8 cellular contexts compared by ENCODE assay signal in the genomic region with DNA sequence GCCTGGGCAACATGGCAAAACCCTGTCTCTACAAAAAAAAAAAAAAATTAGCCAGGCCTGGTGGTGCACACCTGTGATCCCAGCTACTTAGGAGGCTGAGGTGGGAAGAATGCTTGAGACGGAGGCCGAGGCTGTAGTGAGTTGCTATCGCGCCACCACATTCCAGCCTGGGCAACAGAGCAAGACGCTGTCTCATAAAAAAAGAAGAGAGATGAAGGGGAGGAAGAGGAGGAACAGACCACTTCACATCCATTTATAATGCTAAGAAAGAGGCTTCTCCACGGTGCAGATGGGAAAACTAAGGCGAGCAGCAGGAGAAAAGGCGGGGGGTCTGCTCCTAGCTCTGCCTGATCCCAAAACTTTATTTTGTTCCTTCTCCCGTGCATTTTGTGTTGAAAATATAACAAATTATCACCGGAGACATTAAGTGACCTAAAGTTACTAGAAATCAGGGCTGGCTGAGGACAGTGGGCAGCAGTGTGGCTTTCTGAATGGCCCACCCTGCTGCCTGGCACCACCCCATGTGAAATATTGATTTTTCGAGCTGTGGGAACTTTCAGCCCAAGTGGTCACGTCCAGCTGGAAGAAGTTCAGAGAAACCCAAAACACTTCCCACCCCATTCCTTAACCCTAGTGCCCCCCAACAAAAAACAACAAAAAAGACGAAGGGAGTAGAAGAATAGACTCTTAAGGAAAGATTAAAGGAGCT. TPM values are rescaled to one million over a fixed set of nuclear protein-coding genes. Genes with fewer than 3 reads are reported as not detected.
DNase-seq lines count a peak whose midpoint lies in the region; ATAC-seq and TF ChIP-seq lines count a peak whose summit lies in the region.

No MANE protein-coding gene starts in this region.

- no peaks in the 10 kb centered on the region for H3K9me3 Mint-ChIP-seq in activated CD4-positive, alpha-beta T cell treated with anti-CD3 and anti-CD28 coated beads, Interleukin-2, amount 10 ng/mL, durations not matched to agents 7 days and 5 days
- no peaks in the 10 kb centered on the region for H3K9me3 Mint-ChIP-seq in activated naive CD8-positive, alpha-beta T cell treated with anti-CD3 and anti-CD28 coated beads for 36 hours
- H3K9me3 Mint-ChIP-seq in memory B cell = no peaks in the 10 kb centered on the region

- intact Hi-C loops in testis (cut with DNase I; ENCODE audit: low total_unique reads) = no loop called here

- H3K36me3 Mint-ChIP-seq in activated CD4-positive, alpha-beta T cell treated with anti-CD3 and anti-CD28 coated beads, Interleukin-2, amount 10 ng/mL, durations not matched to agents 7 days and 5 days (ENCODE audit: low read depth) = peaks cover 82% of the 10 kb centered on the region
- peaks cover 76% of the 10 kb centered on the region for H3K36me3 Mint-ChIP-seq in activated naive CD8-positive, alpha-beta T cell treated with anti-CD3 and anti-CD28 coated beads for 36 hours
- H3K36me3 Mint-ChIP-seq in memory B cell = peaks cover 12% of the 10 kb centered on the region

- TF ChIP-seq POLR2A in testis (IDR thresholded peaks at IDR 0.05) = no peak

- 64 to 70% methylated on average over 13 of the region's 13 CpGs for WGBS in testis, 2 donors

- TF ChIP-seq CTCF in testis (IDR thresholded peaks at IDR 0.05) = no peak

- peak overlapping the region; percentile 76 for H3K4me3 Mint-ChIP-seq in activated CD4-positive, alpha-beta T cell treated with anti-CD3 and anti-CD28 coated beads, Interleukin-2, amount 10 ng/mL, durations not matched to agents 7 days and 5 days
- H3K4me3 Mint-ChIP-seq in activated naive CD8-positive, alpha-beta T cell treated with anti-CD3 and anti-CD28 coated beads for 36 hours = peak overlapping the region; percentile 79
- H3K4me3 Mint-ChIP-seq in memory B cell = peak overlapping the region; percentile 83

- no peaks in the 10 kb centered on the region for H3K9me3 ChIP-seq in testis

- no peaks in the 10 kb centered on the region for H3K27me3 ChIP-seq in testis

- no peak overlapping the region for H3K4me3 ChIP-seq in testis

- H3K36me3 ChIP-seq in testis (ENCODE audit: low read depth, missing control alignments) = no peaks in the 10 kb centered on the region

- H3K27ac ChIP-seq in testis = peak overlapping the region; percentile 37 to 66

- POLR2A ChIA-PET in activated CD4-positive, alpha-beta T cell treated with anti-CD3 and anti-CD28 coated beads, Interleukin-2, amount 10 ng/mL, durations not matched to agents 7 days and 5 days (lab: Charles Lee) = interaction anchor here (1.1 to 1.6 kb wide), 3 partner anchors 9 to 46 kb away, joined by 8 to 9 read pairs (median 9); partner anchors contain the start of gene MYH9

- CTCF ChIA-PET in activated CD4-positive, alpha-beta T cell treated with anti-CD3 and anti-CD28 coated beads, Interleukin-2, amount 10 ng/mL, durations not matched to agents 7 days and 5 days (lab: Charles Lee) = interaction anchor here (0.7 to 3.4 kb wide), 12 partner anchors 9 to 92 kb away, joined by 3 to 16 read pairs (median 6); partner anchors contain the start of gene MYH9

- H3K4me1 ChIP-seq in testis = peaks cover 9% of the 10 kb centered on the region

- H3K27me3 Mint-ChIP-seq in activated CD4-positive, alpha-beta T cell treated with anti-CD3 and anti-CD28 coated beads, Interleukin-2, amount 10 ng/mL, durations not matched to agents 7 days and 5 days = no peaks in the 10 kb centered on the region
- H3K27me3 Mint-ChIP-seq in activated naive CD8-positive, alpha-beta T cell treated with anti-CD3 and anti-CD28 coated beads for 36 hours = no peaks in the 10 kb centered on the region
- no peaks in the 10 kb centered on the region for H3K27me3 Mint-ChIP-seq in memory B cell

- no peak for ATAC-seq in memory B cell (ENCODE audit: low read depth)

- DNase-seq in activated CD4-positive, alpha-beta T cell treated with anti-CD3 and anti-CD28 coated beads, Interleukin-2, amount 10 ng/mL, durations not matched to agents 7 days and 5 days = no peak
- DNase-seq in activated CD4-positive, alpha-beta T cell treated with anti-CD3 and anti-CD28 coated beads, Interleukin-2, amount 50 U/mL, for 4 hours = no peak
- DNase-seq in activated naive CD8-positive, alpha-beta T cell treated with anti-CD3 and anti-CD28 coated beads for 36 hours = no peak
- DNase-seq in memory B cell (ENCODE audit: low spot score in 2 of 2) (no peak), testis (no peak), NCI-H1694 (lab: John Stamatoyannopoulos, UW) (no peak), DMS 273 (lab: John Stamatoyannopoulos, UW; ENCODE audit: unreplicated experiment) (no peak), dermis blood vessel endothelial cell (no peak)

- peaks cover 92% of the 10 kb centered on the region for H3K4me1 Mint-ChIP-seq in activated CD4-positive, alpha-beta T cell treated with anti-CD3 and anti-CD28 coated beads, Interleukin-2, amount 10 ng/mL, durations not matched to agents 7 days and 5 days
- H3K4me1 Mint-ChIP-seq in activated naive CD8-positive, alpha-beta T cell treated with anti-CD3 and anti-CD28 coated beads for 36 hours = peaks cover 87% of the 10 kb centered on the region
- H3K4me1 Mint-ChIP-seq in memory B cell = peaks cover 55% of the 10 kb centered on the region

- peak overlapping the region; percentile 97 for H3K27ac Mint-ChIP-seq in activated CD4-positive, alpha-beta T cell treated with anti-CD3 and anti-CD28 coated beads, Interleukin-2, amount 10 ng/mL, durations not matched to agents 7 days and 5 days
- H3K27ac Mint-ChIP-seq in activated naive CD8-positive, alpha-beta T cell treated with anti-CD3 and anti-CD28 coated beads for 36 hours = peak overlapping the region; percentile 95
- H3K27ac Mint-ChIP-seq in memory B cell = peak overlapping the region; percentile 99

RNA-seq across cellular contexts. Expression of gene MYH9, which starts 9.5 kb away (rescaled TPM):
- 1,000 to 10,000 TPM in 1 of 2 experiments, 100 to 1,000 TPM in 1; 881 to 1,009 TPM for total RNA-seq in activated CD4-positive, alpha-beta T cell treated with anti-CD3 and anti-CD28 coated beads, Interleukin-2, amount 10 ng/mL, durations not matched to agents 7 days and 5 days
- 100 to 1,000 TPM; 551 to 554 TPM for total RNA-seq in activated naive CD8-positive, alpha-beta T cell treated with anti-CD3 and anti-CD28 coated beads for 36 hours
- total RNA-seq in testis (100 to 1,000 TPM; 141 to 146 TPM), dermis blood vessel endothelial cell (803 and 1,099 TPM in 2 replicates)
- polyA plus RNA-seq in testis (ENCODE audit: insufficient read depth, low read depth, low replicate concordance) = 129 TPM
